In the genomic region with DNA sequence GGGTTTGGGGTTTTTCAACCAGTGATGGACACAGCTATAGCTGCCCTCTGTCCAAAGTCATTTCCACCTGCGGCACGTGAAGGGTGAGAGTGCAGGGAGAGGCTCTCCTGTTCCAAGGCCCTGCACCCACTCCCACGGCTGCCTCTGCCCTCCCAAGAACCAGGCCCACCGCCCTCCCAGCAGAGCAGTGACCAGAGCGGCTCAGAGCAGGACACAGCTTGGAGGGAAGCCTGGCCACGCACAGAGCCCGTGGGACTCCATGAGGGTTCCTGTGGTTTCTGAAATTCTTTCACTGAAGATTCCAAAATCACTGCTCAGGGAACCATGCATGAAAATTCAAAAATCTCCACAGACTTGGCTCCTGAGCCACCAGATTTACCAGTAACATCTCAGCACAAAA, we compare ENCODE assay signal across 23 cellular contexts.
"Had no signal": no experiment of that assay in that cellular context is flagged by ENCODE, and none has a peak within 500 bp of the region (broad histone marks: within the 10 kb centered on the region; RNA-seq: fewer than 3 reads in every experiment).

No MANE protein-coding gene starts in this region.

- H3K36me3 ChIP-seq: Peyer's patch had no signal

- H3K4me3 Mint-ChIP-seq: activated CD8-positive, alpha-beta T cell treated with anti-CD3 and anti-CD28 coated beads, Interleukin-2, amount 10 ng/mL, durations not matched to agents 7 days and 5 days; activated naive CD4-positive, alpha-beta T cell treated with anti-CD3 and anti-CD28 coated beads for 36 hours; activated naive CD8-positive, alpha-beta T cell; activated T-helper 17 cell treated with anti-CD3 and anti-CD28 coated beads, Interleukin-2, amount 50 U/mL, for 72 hours; brain; IgD-negative memory B cell had no signal

- H3K27ac Mint-ChIP-seq: activated CD8-positive, alpha-beta T cell treated with anti-CD3 and anti-CD28 coated beads, Interleukin-2, amount 10 ng/mL, durations not matched to agents 7 days and 5 days; activated naive CD4-positive, alpha-beta T cell treated with anti-CD3 and anti-CD28 coated beads for 36 hours; activated naive CD8-positive, alpha-beta T cell; activated T-helper 17 cell treated with anti-CD3 and anti-CD28 coated beads, Interleukin-2, amount 50 U/mL, for 72 hours; brain; IgD-negative memory B cell had no signal

- H3K9me3 ChIP-seq: Peyer's patch had no signal

- DNase-seq: activated CD4-positive, alpha-beta T cell treated with anti-CD3 and anti-CD28 coated beads, Interleukin-2, amount 50 U/mL, for 1 hour; activated CD4-positive, CD25-positive, alpha-beta regulatory T cell; activated CD8-positive, alpha-beta T cell treated with anti-CD3 and anti-CD28 coated beads, Interleukin-2, amount 10 ng/mL, durations not matched to agents 7 days and 5 days; activated gamma-delta T cell; activated naive CD4-positive, alpha-beta T cell treated with anti-CD3 and anti-CD28 coated beads for 36 hours; activated T-cell treated with anti-CD3 and anti-CD28 coated beads, Interleukin-2, amount 50 U/mL, for 48 hours; amygdala; KG1; NCI-H1048; NCI-H146; NCI-H187 treated with DMSO at 0.1 percent for 48 hours; NCI-H2081 treated with DMSO at 0.1 percent for 48 hours; NCI-H446; NCI-H524; Peyer's patch; SIG-M5; T-helper 1 cell had no signal

- H3K4me3 ChIP-seq: Peyer's patch, SK-N-MC had no signal

- H3K4me1 ChIP-seq: Peyer's patch had no signal

- H3K27ac ChIP-seq: Peyer's patch, SK-N-MC, VCaP had no signal

- H3K27me3 ChIP-seq: Peyer's patch had no signal

- H3K36me3 Mint-ChIP-seq: activated naive CD8-positive, alpha-beta T cell; brain had no signal

- ATAC-seq: activated CD8-positive, alpha-beta T cell treated with anti-CD3 and anti-CD28 coated beads, Interleukin-2, amount 10 ng/mL, durations not matched to agents 7 days and 5 days; activated T-helper 17 cell treated with anti-CD3 and anti-CD28 coated beads, Interleukin-2, amount 50 U/mL, for 72 hours had no signal

- H3K4me1 Mint-ChIP-seq: activated T-helper 17 cell treated with anti-CD3 and anti-CD28 coated beads, Interleukin-2, amount 50 U/mL, for 72 hours; IgD-negative memory B cell had no signal

- H3K27me3 Mint-ChIP-seq: IgD-negative memory B cell had no signal
